ENCODE assay signal across 8 cellular contexts in genomic region chr2:219252084-219252483, GRCh38. TPM values are rescaled to one million over a fixed set of nuclear protein-coding genes. Genes with fewer than 3 reads are reported as not detected.
DNase-seq lines count a peak whose midpoint lies in the region; ATAC-seq, FAIRE-seq and TF ChIP-seq lines count a peak whose summit lies in the region.

No MANE protein-coding gene starts in this region.

- no peaks in the 10 kb centered on the region for H3K9me3 Mint-ChIP-seq in activated T-cell treated with anti-CD3 and anti-CD28 coated beads, Interleukin-2, amount 50 U/mL, for 4 hours

- ATAC-seq in heart right ventricle, result no peak
- ATAC-seq in activated T-cell treated with anti-CD3 and anti-CD28 coated beads, Interleukin-2, amount 50 U/mL, for 4 hours, result no peak

- H3K4me3 ChIP-seq in heart right ventricle (peak overlapping the region in 6 of 10 donors; percentile 67 to 95 (median 82)), kidney (ENCODE audit: low read length in 2 of 2) (peak overlapping the region in 1 of 2 donors; percentile 93), tibial nerve (peak overlapping the region in 2 of 4 donors; percentile 64 to 73)

- H3K27me3 ChIP-seq in heart right ventricle (peaks cover 0 to 18% (median 0%) of the 10 kb centered on the region in 7 donors), tibial nerve (peaks cover 0 to 36% of the 10 kb centered on the region in 2 donors)

- peak overlapping the region; percentile 86 for H3K4me3 Mint-ChIP-seq in activated T-cell treated with anti-CD3 and anti-CD28 coated beads, Interleukin-2, amount 50 U/mL, for 4 hours

- peaks cover 69% of the 10 kb centered on the region for H3K4me1 Mint-ChIP-seq in activated T-cell treated with anti-CD3 and anti-CD28 coated beads, Interleukin-2, amount 50 U/mL, for 4 hours (ENCODE audit: low read depth)

- peaks cover 30% of the 10 kb centered on the region for H3K36me3 Mint-ChIP-seq in activated T-cell treated with anti-CD3 and anti-CD28 coated beads, Interleukin-2, amount 50 U/mL, for 4 hours (ENCODE audit: insufficient read depth)

- TF ChIP-seq EP300 in tibial nerve (IDR thresholded peaks at IDR 0.05), result no peak

- WGBS in heart right ventricle, 2 donors, result 57 to 60% methylated on average over 5 of the region's 5 CpGs
- WGBS in tibial nerve, 2 donors, result 68 to 76% methylated on average over 5 of the region's 5 CpGs

- TF ChIP-seq POLR2A in tibial nerve (IDR thresholded peaks at IDR 0.05), result no peak

- FAIRE-seq in kidney (lab: Jason Lieb, UNC), result no peak

- DNase-seq in heart right ventricle (no peak), cardiac septum (ENCODE audit: low spot score) (no peak), kidney (peak; percentile 54), tibial nerve (ENCODE audit: low spot score in 2 of 2) (no peak), NCI-H1436 treated with DMSO at 0.1 percent for 48 hours (lab: John Stamatoyannopoulos, UW) (no peak), middle frontal gyrus (ENCODE audit: extremely low spot score, low spot score) (no peak), NCI-H446 (lab: John Stamatoyannopoulos, UW) (no peak)
- peak; percentile 36 for DNase-seq in activated T-cell treated with anti-CD3 and anti-CD28 coated beads, Interleukin-2, amount 50 U/mL, for 4 hours

- intact Hi-C loops in heart right ventricle (cut with DNase I) (loop anchor here in 2 of 10 donors (2.0 kb wide), 2 partner anchors 27 to 43 kb away; partner anchors contain the start of gene DNAJB2 (in 2 of the 2)), cardiac septum (cut with DNase I) (loop anchor here (2.0 kb wide), 2 partner anchors 27 to 35 kb away; partner anchors contain the start of gene DNAJB2), kidney (cut with DNase I) (no loop called here)

- no peaks in the 10 kb centered on the region for H3K27me3 Mint-ChIP-seq in activated T-cell treated with anti-CD3 and anti-CD28 coated beads, Interleukin-2, amount 50 U/mL, for 4 hours (ENCODE audit: low read depth)

- H3K4me1 ChIP-seq in heart right ventricle, result peaks cover 27 to 77% (median 61%) of the 10 kb centered on the region in 9 donors
- peaks cover 46 to 57% of the 10 kb centered on the region in 2 donors for H3K4me1 ChIP-seq in kidney (ENCODE audit: control insufficient read depth in 1 of 2, insufficient read depth in 1 of 2, low read depth in 1 of 2, low read length in 2 of 2)
- H3K4me1 ChIP-seq in tibial nerve, result peaks cover 0 to 61% (median 35%) of the 10 kb centered on the region in 4 donors

- H3K9me3 ChIP-seq in heart right ventricle (no peaks in the 10 kb centered on the region), kidney (ENCODE audit: control insufficient read depth in 1 of 2, low read length in 2 of 2) (no peaks in the 10 kb centered on the region), tibial nerve (no peaks in the 10 kb centered on the region)

- H3K36me3 ChIP-seq in heart right ventricle, result peaks cover 0 to 40% (median 7%) of the 10 kb centered on the region in 9 donors
- peaks cover 3 to 12% of the 10 kb centered on the region in 2 donors for H3K36me3 ChIP-seq in kidney (ENCODE audit: control insufficient read depth in 1 of 2, insufficient read depth in 2 of 2, low read length in 2 of 2)
- peaks cover 0 to 28% (median 0%) of the 10 kb centered on the region in 3 donors for H3K36me3 ChIP-seq in tibial nerve

- H3K27ac ChIP-seq in heart right ventricle, result peak overlapping the region in 8 of 10 donors; percentile 80 to 99 (median 86)
- H3K27ac ChIP-seq in kidney (ENCODE audit: low read depth in 2 of 2, low read length in 2 of 2), result peak overlapping the region; percentile 81 to 85
- H3K27ac ChIP-seq in tibial nerve, result peak overlapping the region in 3 of 4 donors; percentile 63 to 89 (median 76)

- H3K9ac ChIP-seq in kidney (ENCODE audit: low read length in 2 of 2), result peak overlapping the region in 1 of 2 donors; percentile 68

- TF ChIP-seq CTCF in heart right ventricle (IDR thresholded peaks at IDR 0.05) (no peak), kidney (IDR thresholded peaks at IDR 0.05; ENCODE audit: borderline replicate concordance, extremely low read depth, insufficient read depth) (no peak), tibial nerve (IDR thresholded peaks at IDR 0.05) (no peak)

RNA-seq across cellular contexts. Expression of gene TUBA4B, which starts 1.0 kb away (rescaled TPM):
- total RNA-seq in heart right ventricle (not detected), cardiac septum (not detected), kidney (0.98 TPM), tibial nerve (not detected)
- polyA plus RNA-seq in heart right ventricle (not detected), kidney (ENCODE audit: insufficient read depth, low read depth, low replicate concordance) (15.4 TPM)
- total RNA-seq in activated T-cell treated with anti-CD3 and anti-CD28 coated beads, Interleukin-2, amount 50 U/mL, for 4 hours, result not detected

RNA-seq across cellular contexts. Expression of gene TUBA4A, which starts 1.6 kb away (rescaled TPM):
- total RNA-seq in heart right ventricle, result 100 to 1,000 TPM in 7 of 10 donors, 10 to 100 TPM in 3; 76.0 to 245 (median 145) TPM
- polyA plus RNA-seq in heart right ventricle, result 100 to 1,000 TPM in 1 of 2 donors, 10 to 100 TPM in 1; 61.0 to 341 TPM
- 164 TPM for total RNA-seq in cardiac septum
- total RNA-seq in activated T-cell treated with anti-CD3 and anti-CD28 coated beads, Interleukin-2, amount 50 U/mL, for 4 hours, result 100 to 1,000 TPM; 167 to 201 (median 190) TPM
- 49.4 TPM for total RNA-seq in kidney
- 156 TPM for polyA plus RNA-seq in kidney (ENCODE audit: insufficient read depth, low read depth, low replicate concordance)
- 10 to 100 TPM in 1 of 4 donors, 1 to 10 TPM in 3; 8.0 to 24.6 (median 9.4) TPM for total RNA-seq in tibial nerve

RNA-seq across cellular contexts. Expression of gene STK16, which starts 6.8 kb away (rescaled TPM):
- 10 to 100 TPM; 14.6 to 23.1 (median 19.7) TPM for total RNA-seq in heart right ventricle
- polyA plus RNA-seq in heart right ventricle, result 10 to 100 TPM; 12.9 to 26.7 TPM
- total RNA-seq in cardiac septum, result 16.3 TPM
- total RNA-seq in activated T-cell treated with anti-CD3 and anti-CD28 coated beads, Interleukin-2, amount 50 U/mL, for 4 hours, result 10 to 100 TPM; 19.1 to 21.3 (median 21.0) TPM
- 29.9 TPM for total RNA-seq in kidney
- polyA plus RNA-seq in kidney (ENCODE audit: insufficient read depth, low read depth, low replicate concordance), result 53.8 TPM
- 10 to 100 TPM in 3 of 4 donors, 1 to 10 TPM in 1; 9.6 to 17.7 (median 15.3) TPM for total RNA-seq in tibial nerve

RNA-seq across cellular contexts. Expression of gene GLB1L, which starts 6.8 kb away (rescaled TPM):
- total RNA-seq in heart right ventricle (1 to 10 TPM; 1.6 to 5.2 (median 2.6) TPM), cardiac septum (2.0 TPM), kidney (20.6 TPM), tibial nerve (10 to 100 TPM in 2 of 4 donors, 1 to 10 TPM in 2; 6.7 to 13.1 (median 9.6) TPM)
- polyA plus RNA-seq in heart right ventricle (1 to 10 TPM; 1.5 to 2.1 TPM), kidney (ENCODE audit: insufficient read depth, low read depth, low replicate concordance) (19.7 TPM)
- total RNA-seq in activated T-cell treated with anti-CD3 and anti-CD28 coated beads, Interleukin-2, amount 50 U/mL, for 4 hours, result 1 to 10 TPM; 2.3 to 3.2 (median 3.0) TPM

RNA-seq across cellular contexts. Expression of gene ANKZF1, which starts 22.5 kb away (rescaled TPM):
- 10 to 100 TPM; 16.4 to 36.8 (median 25.5) TPM for total RNA-seq in heart right ventricle
- 10 to 100 TPM; 12.7 to 44.7 TPM for polyA plus RNA-seq in heart right ventricle
- 22.4 TPM for total RNA-seq in cardiac septum
- total RNA-seq in activated T-cell treated with anti-CD3 and anti-CD28 coated beads, Interleukin-2, amount 50 U/mL, for 4 hours, result 10 to 100 TPM; 40.8 to 52.1 (median 45.5) TPM
- total RNA-seq in kidney, result 48.9 TPM
- polyA plus RNA-seq in kidney (ENCODE audit: insufficient read depth, low read depth, low replicate concordance), result 26.6 TPM
- 100 to 1,000 TPM in 2 of 4 donors, 10 to 100 TPM in 2; 84.5 to 106 (median 97.6) TPM for total RNA-seq in tibial nerve

Comparison
In these comparisons a context has a peak if more than half of its experiments do, and no peak if none do; other contexts are left out.
1. DNase-seq: peak in activated T-cell treated with anti-CD3 and anti-CD28 coated beads, Interleukin-2, amount 50 U/mL, for 4 hours (single experiment) and kidney (single experiment); none in heart right ventricle (0 of 2), cardiac septum (single experiment), tibial nerve (0 of 2), NCI-H1436 treated with DMSO at 0.1 percent for 48 hours (single experiment), middle frontal gyrus (single experiment) and NCI-H446 (0 of 2).
2. Peak in every context shown above with its lines, with median percentiles within 50 percentile points of each other: H3K27ac ChIP-seq.